In genomic region chr16:29011851-29012250, GRCh38 we compare ENCODE assay signal across 16 cellular contexts.
"Had no signal": no experiment of that assay in that cellular context is flagged by ENCODE, and none has a peak within 500 bp of the region (broad histone marks: within the 10 kb centered on the region; RNA-seq: fewer than 3 reads in every experiment).

No MANE protein-coding gene starts in this region.

- H3K4me1 Mint-ChIP-seq: neural progenitor cell had no signal

- H3K27ac Mint-ChIP-seq: neural progenitor cell had no signal

- H3K4me3 Mint-ChIP-seq: neural progenitor cell had no signal

- H3K9me3 Mint-ChIP-seq: neural progenitor cell had no signal

- H3K36me3 ChIP-seq: neural progenitor cell, pancreas had no signal

- H3K4me3 ChIP-seq: body of pancreas, hepatocyte, neural progenitor cell, pancreas had no signal

- H3K27me3 ChIP-seq: body of pancreas, hepatocyte, neural progenitor cell, pancreas had no signal

- H3K36me3 Mint-ChIP-seq: neural progenitor cell had no signal

- DNase-seq: activated CD4-positive, CD25-positive, alpha-beta regulatory T cell treated with anti-CD3 and anti-CD28 coated beads, Interleukin-2, amount 50 U/mL, for 72 hours; activated gamma-delta T cell; activated T-cell treated with anti-CD3 and anti-CD28 coated beads for 4 hours; body of pancreas; central memory CD4-positive, alpha-beta T cell; cortex of kidney; effector CD8-positive, alpha-beta T cell; kidney; left ventricle myocardium superior; pancreas; stimulated activated CD4-positive, alpha-beta T cell treated with anti-CD3 and anti-CD28 coated beads, Interleukin-12 subunit alpha, Interleukin-12 subunit beta, amount 100 ng/mL, for 4 hours; stimulated activated naive CD4-positive, alpha-beta T cell treated with Interleukin-2 at 50 U/mL for 16 hours; T-helper 9 cell had no signal

- H3K9me3 ChIP-seq: body of pancreas, pancreas had no signal

- H3K4me1 ChIP-seq: body of pancreas, neural progenitor cell, pancreas had no signal

- H3K27ac ChIP-seq: body of pancreas, epithelial cell of prostate, hepatocyte, neural progenitor cell, pancreas had no signal

- ATAC-seq: body of pancreas, left ventricle myocardium superior, pancreas had no signal
